14 cellular contexts compared by ENCODE assay signal in the genomic region with DNA sequence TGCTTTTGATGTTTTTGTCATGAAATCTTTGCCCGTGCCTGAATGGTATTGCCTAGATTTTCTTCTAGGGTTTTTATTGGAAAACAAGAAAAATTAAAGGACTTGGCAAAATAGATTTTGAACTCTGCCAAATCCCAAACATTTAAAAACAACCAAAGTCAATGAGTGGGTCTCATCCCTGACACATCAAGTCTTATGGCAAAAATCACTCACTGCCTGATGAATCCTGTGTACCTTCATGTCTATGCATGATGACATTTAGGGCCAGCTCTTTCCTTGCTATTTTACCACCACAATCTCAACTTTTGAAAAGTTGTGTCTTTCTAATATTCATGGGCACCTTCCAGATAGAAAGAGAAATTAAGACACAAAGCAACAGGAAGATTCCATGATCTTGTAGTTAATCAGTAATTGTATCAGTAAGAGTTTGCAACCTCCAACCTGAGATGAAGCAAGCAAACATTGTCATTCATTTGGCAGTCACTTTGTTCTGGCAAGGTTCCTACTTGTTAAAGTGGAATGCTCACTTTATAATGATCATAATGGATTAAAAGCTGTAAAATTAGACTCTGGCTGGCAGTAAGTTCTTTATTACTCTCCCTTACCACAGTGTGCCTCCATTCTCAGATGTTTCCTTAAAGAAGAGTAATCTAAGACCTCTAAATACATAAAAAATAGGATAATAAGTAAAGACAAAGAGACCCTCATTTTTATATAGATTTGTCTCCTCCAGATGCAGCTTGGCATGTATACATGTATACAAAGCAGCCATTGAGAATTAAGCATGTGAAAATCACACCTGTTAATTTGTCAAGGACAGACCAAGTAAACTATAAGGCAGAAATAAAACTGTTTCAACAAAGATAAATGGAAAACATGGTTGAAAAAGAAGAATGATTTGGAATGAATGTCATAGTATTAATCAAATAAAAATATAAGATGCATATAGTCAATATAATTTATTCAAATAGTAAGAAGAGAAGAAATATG. TPM values are rescaled to one million over a fixed set of nuclear protein-coding genes. Genes with fewer than 3 reads are reported as not detected.
A peak's percentile ranks its signal among the peaks of the same experiment; 100 is the strongest.
DNase-seq lines count a peak whose midpoint lies in the region; ATAC-seq and TF ChIP-seq lines count a peak whose summit lies in the region.
"Had no signal": no experiment of that assay in that cellular context is flagged by ENCODE, and none has a peak within 500 bp of the region (broad histone marks: within the 10 kb centered on the region; RNA-seq: fewer than 3 reads in every experiment).

No MANE protein-coding gene starts in this region.

- H3K9me3 ChIP-seq in HEK293 (ENCODE audit: control insufficient read depth, insufficient read depth, low read depth, low read length), result no peaks in the 10 kb centered on the region
- no peaks in the 10 kb centered on the region for H3K9me3 ChIP-seq in right lobe of liver
- H3K9me3 ChIP-seq: SJSA1 had no signal

- H3K4me1 ChIP-seq in HEK293 (ENCODE audit: control insufficient read depth, insufficient read depth, low read length) (no peaks in the 10 kb centered on the region), right lobe of liver (peaks cover 0 to 32% (median 8%) of the 10 kb centered on the region in 4 donors)
- H3K4me1 ChIP-seq: Caco-2, SJSA1 had no signal

- H3K36me3 ChIP-seq in HEK293 (ENCODE audit: control insufficient read depth in 2 of 2, insufficient read depth in 1 of 2, low read length in 2 of 2) (no peaks in the 10 kb centered on the region), right lobe of liver (no peaks in the 10 kb centered on the region)
- H3K36me3 ChIP-seq: SJSA1 had no signal

- whole genome bisulfite sequencing in right lobe of liver (ENCODE audit: insufficient coverage, low coverage, low lambda C conversion rate, missing lambda C conversion rate), result 39% methylated on average over 1 of the region's 1 CpG

- no peaks in the 10 kb centered on the region for H3K27me3 ChIP-seq in right lobe of liver
- H3K27me3 ChIP-seq: SJSA1 had no signal

- no peak overlapping the region for H3K27ac ChIP-seq in HEK293 (ENCODE audit: extremely low read depth, low read depth, low read length)
- peak overlapping the region; percentile 39 to 82 (median 48) for H3K27ac ChIP-seq in right lobe of liver
- H3K27ac ChIP-seq: SJSA1 had no signal

- TF ChIP-seq CTCF in HEK293 (tag by site-specific recombination; IDR thresholded peaks at IDR 0.05), result no peak
- TF ChIP-seq CTCF in right lobe of liver (IDR thresholded peaks at IDR 0.05), result no peak

- peaks cover 4% of the 10 kb centered on the region for H3K4me1 Mint-ChIP-seq in activated T-helper 17 cell treated with anti-CD3 and anti-CD28 coated beads, Interleukin-2, amount 50 U/mL, for 72 hours

- H3K4me3 Mint-ChIP-seq in activated T-helper 17 cell treated with anti-CD3 and anti-CD28 coated beads, Interleukin-2, amount 50 U/mL, for 72 hours, result no peak overlapping the region

- H3K36me3 Mint-ChIP-seq in activated T-helper 17 cell treated with anti-CD3 and anti-CD28 coated beads, Interleukin-2, amount 50 U/mL, for 72 hours (ENCODE audit: low read depth), result no peaks in the 10 kb centered on the region

- DNase-seq in NCI-H1092 treated with DMSO at 0.1 percent for 48 hours (lab: John Stamatoyannopoulos, UW) (peak; percentile 58), right lobe of liver (no peak), HPDE6-E6E7 (ENCODE audit: extremely low spot score) (no peak), mesenteric fat pad (ENCODE audit: low spot score) (no peak)
- DNase-seq: Caco-2, DMS153, H7, KG1, NCI-H1694 treated with DMSO at 0.1 percent for 48 hours, NCI-H526 treated with DMSO at 0.1 percent for 48 hours had no signal

- no peaks in the 10 kb centered on the region for H3K27me3 Mint-ChIP-seq in activated T-helper 17 cell treated with anti-CD3 and anti-CD28 coated beads, Interleukin-2, amount 50 U/mL, for 72 hours

- CTCF ChIA-PET in HEK293 (lab: Yijun Ruan, JAX), result interaction anchor here (0.7 kb wide), 1 partner anchor 18 kb away, joined by 5 read pairs; no protein-coding TSS in a partner anchor

- peak overlapping the region; percentile 7 for H3K27ac Mint-ChIP-seq in activated T-helper 17 cell treated with anti-CD3 and anti-CD28 coated beads, Interleukin-2, amount 50 U/mL, for 72 hours

- no peak for TF ChIP-seq POLR2A in right lobe of liver (IDR thresholded peaks at IDR 0.05)

- no peak for ATAC-seq in activated T-helper 17 cell treated with anti-CD3 and anti-CD28 coated beads, Interleukin-2, amount 50 U/mL, for 72 hours (replicated peaks)
- ATAC-seq in right lobe of liver, result peak; percentile 72 to 91 (median 80)
- ATAC-seq in HG03025 (IDR thresholded peaks at IDR 0.05; ENCODE audit: low FRiP score, unreplicated experiment), result no peak

- POLR2A ChIA-PET in HEK293 (lab: Yijun Ruan, JAX), result no interaction called here

- no peaks in the 10 kb centered on the region for H3K9me3 Mint-ChIP-seq in activated T-helper 17 cell treated with anti-CD3 and anti-CD28 coated beads, Interleukin-2, amount 50 U/mL, for 72 hours

- intact Hi-C loops in right lobe of liver (cut with DNase I), result no loop called here

- H3K4me3 ChIP-seq in HEK293 (ENCODE audit: low read depth, low read length) (no peak overlapping the region), right lobe of liver (no peak overlapping the region)
- H3K4me3 ChIP-seq: SJSA1 had no signal

TF ChIP-seq in HEK293, 187 proteins besides CTCF, POLR2A, EP300 and RAD21:
- TF ChIP-seq FEZF1 (tag by site-specific recombination; IDR thresholded peaks at IDR 0.05) (peak; percentile 62), ZNF529 (tag by site-specific recombination; IDR thresholded peaks at IDR 0.05; ENCODE audit: insufficient replicate concordance) (no peak)
TF ChIP-seq in HEK293: peak in this region for 1.

RNA-seq across cellular contexts. Expression of gene ETS1, which starts 51.6 kb away (rescaled TPM):
- 100 to 1,000 TPM; 309 to 471 TPM for total RNA-seq in activated T-helper 17 cell treated with anti-CD3 and anti-CD28 coated beads, Interleukin-2, amount 50 U/mL, for 72 hours
- total RNA-seq in right lobe of liver, result 10 to 100 TPM; 14.2 to 37.2 (median 23.3) TPM
- 154 TPM for total RNA-seq in mesenteric fat pad

Comparison
In these comparisons a context has a peak if more than half of its experiments do, and no peak if none do; other contexts are left out.
1. ATAC-seq: peak in right lobe of liver (4 of 4); none in activated T-helper 17 cell treated with anti-CD3 and anti-CD28 coated beads, Interleukin-2, amount 50 U/mL, for 72 hours (single experiment) and HG03025 (single experiment).